In the genomic region with DNA sequence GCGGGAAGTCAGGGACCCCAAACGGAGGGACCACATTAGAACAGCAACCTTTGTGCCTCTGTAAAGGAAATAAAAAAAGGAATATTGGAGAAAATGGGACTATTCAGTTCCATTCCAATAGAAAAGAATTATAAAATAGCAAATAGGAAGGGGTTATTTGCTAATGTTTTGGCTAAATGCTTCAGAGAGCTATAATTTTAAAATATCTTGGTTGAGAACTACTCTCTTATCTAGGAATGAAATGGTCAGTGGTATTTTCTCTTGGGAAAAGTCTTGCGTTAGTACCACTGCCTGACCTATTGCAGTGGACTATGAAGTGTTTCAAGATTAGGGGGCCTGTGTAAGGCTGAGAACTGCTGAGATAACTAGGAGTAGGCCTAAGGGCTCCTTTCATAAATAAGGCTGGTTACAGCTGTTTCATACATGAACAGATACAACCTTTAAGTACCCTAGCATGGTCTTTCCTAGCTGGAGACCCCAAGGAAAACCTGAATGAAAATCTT, we compare ENCODE assay signal across 1 cellular context.
A peak's percentile ranks its signal among the peaks of the same experiment; 100 is the strongest.
TF ChIP-seq lines count a peak whose summit lies in the region.

No MANE protein-coding gene starts in this region.

TF ChIP-seq in K562, 482 proteins besides CTCF, POLR2A, EP300 and RAD21 (continues in another document):
- TF ChIP-seq, protein P1, sequence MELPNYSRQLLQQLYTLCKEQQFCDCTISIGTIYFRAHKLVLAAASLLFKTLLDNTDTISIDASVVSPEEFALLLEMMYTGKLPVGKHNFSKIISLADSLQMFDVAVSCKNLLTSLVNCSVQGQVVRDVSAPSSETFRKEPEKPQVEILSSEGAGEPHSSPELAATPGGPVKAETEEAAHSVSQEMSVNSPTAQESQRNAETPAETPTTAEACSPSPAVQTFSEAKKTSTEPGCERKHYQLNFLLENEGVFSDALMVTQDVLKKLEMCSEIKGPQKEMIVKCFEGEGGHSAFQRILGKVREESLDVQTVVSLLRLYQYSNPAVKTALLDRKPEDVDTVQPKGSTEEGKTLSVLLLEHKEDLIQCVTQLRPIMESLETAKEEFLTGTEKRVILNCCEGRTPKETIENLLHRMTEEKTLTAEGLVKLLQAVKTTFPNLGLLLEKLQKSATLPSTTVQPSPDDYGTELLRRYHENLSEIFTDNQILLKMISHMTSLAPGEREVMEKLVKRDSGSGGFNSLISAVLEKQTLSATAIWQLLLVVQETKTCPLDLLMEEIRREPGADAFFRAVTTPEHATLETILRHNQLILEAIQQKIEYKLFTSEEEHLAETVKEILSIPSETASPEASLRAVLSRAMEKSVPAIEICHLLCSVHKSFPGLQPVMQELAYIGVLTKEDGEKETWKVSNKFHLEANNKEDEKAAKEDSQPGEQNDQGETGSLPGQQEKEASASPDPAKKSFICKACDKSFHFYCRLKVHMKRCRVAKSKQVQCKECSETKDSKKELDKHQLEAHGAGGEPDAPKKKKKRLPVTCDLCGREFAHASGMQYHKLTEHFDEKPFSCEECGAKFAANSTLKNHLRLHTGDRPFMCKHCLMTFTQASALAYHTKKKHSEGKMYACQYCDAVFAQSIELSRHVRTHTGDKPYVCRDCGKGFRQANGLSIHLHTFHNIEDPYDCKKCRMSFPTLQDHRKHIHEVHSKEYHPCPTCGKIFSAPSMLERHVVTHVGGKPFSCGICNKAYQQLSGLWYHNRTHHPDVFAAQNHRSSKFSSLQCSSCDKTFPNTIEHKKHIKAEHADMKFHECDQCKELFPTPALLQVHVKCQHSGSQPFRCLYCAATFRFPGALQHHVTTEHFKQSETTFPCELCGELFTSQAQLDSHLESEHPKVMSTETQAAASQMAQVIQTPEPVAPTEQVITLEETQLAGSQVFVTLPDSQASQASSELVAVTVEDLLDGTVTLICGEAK (IDR thresholded peaks at IDR 0.05) = 0 out of 2 replicates have a peak, but pooled peaks have one; percentile 41
- TF ChIP-seq, protein P1 (CRISPR knock-in tag; IDR thresholded peaks at IDR 0.05) = no peak
- peak in 1 of 2 experiments; percentile 25; a peak in 1 of 4 replicates for TF ChIP-seq FOXK2 (conservative IDR thresholded peaks at IDR 0.05 in 1 of 2, IDR thresholded peaks at IDR 0.05 in 1 of 2; ENCODE audit: low read depth in 2 of 2)
- TF ChIP-seq MAZ (CRISPR knock-in tag; conservative IDR thresholded peaks at IDR 0.05 in 1 of 2, IDR thresholded peaks at IDR 0.05 in 1 of 2) = 0 out of 4 replicates have a peak, but pooled peaks of 1 of the 2 experiments have one; percentile 22
- TF ChIP-seq, protein P2, sequence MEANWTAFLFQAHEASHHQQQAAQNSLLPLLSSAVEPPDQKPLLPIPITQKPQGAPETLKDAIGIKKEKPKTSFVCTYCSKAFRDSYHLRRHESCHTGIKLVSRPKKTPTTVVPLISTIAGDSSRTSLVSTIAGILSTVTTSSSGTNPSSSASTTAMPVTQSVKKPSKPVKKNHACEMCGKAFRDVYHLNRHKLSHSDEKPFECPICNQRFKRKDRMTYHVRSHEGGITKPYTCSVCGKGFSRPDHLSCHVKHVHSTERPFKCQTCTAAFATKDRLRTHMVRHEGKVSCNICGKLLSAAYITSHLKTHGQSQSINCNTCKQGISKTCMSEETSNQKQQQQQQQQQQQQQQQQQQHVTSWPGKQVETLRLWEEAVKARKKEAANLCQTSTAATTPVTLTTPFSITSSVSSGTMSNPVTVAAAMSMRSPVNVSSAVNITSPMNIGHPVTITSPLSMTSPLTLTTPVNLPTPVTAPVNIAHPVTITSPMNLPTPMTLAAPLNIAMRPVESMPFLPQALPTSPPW (CRISPR knock-in tag; IDR thresholded peaks at IDR 0.05) = peak; percentile 10; the same call in 1 of the 2 replicates
- TF ChIP-seq ZKSCAN8 (CRISPR knock-in tag; IDR thresholded peaks at IDR 0.05) = peak; percentile 22; the same call in 1 of the 2 replicates
- 0 out of 2 replicates have a peak, but pooled peaks have one; percentile 46 for TF ChIP-seq SMAD3 (CRISPR knock-in tag; conservative IDR thresholded peaks at IDR 0.05)
- TF ChIP-seq GABPA (tag; conservative IDR thresholded peaks at IDR 0.05; ENCODE audit: low read depth) = 0 out of 2 replicates have a peak, but pooled peaks have one; percentile 6
- TF ChIP-seq SUPT5H (IDR thresholded peaks at IDR 0.05) = no peak
- TF ChIP-seq DDX20 (tag; IDR thresholded peaks at IDR 0.05; ENCODE audit: low read depth) = no peak
- TF ChIP-seq NFRKB (IDR thresholded peaks at IDR 0.05; ENCODE audit: low read depth) = peak; percentile 88
- TF ChIP-seq POLR2H (tag; IDR thresholded peaks at IDR 0.05; ENCODE audit: low read depth) = 0 out of 2 replicates have a peak, but pooled peaks have one; percentile 11
- no peak for TF ChIP-seq CBX8 (IDR thresholded peaks at IDR 0.05; ENCODE audit: borderline replicate concordance, extremely low read depth, low read depth, low read length, poor library complexity, severe bottlenecking)
- no peak for TF ChIP-seq HOXB6 (CRISPR knock-in tag; IDR thresholded peaks at IDR 0.05; ENCODE audit: borderline replicate concordance)
- TF ChIP-seq, protein P3, sequence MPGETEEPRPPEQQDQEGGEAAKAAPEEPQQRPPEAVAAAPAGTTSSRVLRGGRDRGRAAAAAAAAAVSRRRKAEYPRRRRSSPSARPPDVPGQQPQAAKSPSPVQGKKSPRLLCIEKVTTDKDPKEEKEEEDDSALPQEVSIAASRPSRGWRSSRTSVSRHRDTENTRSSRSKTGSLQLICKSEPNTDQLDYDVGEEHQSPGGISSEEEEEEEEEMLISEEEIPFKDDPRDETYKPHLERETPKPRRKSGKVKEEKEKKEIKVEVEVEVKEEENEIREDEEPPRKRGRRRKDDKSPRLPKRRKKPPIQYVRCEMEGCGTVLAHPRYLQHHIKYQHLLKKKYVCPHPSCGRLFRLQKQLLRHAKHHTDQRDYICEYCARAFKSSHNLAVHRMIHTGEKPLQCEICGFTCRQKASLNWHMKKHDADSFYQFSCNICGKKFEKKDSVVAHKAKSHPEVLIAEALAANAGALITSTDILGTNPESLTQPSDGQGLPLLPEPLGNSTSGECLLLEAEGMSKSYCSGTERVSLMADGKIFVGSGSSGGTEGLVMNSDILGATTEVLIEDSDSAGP (CRISPR knock-in tag; IDR thresholded peaks at IDR 0.05) = no peak
- 0 out of 2 replicates have a peak, but pooled peaks have one; percentile 18 for TF ChIP-seq TEAD2 (tag; IDR thresholded peaks at IDR 0.05)
- 0 out of 2 replicates have a peak, but pooled peaks have one; percentile 41 for TF ChIP-seq KDM2B (CRISPR knock-in tag; IDR thresholded peaks at IDR 0.05)
- TF ChIP-seq CBFA2T3 (IDR thresholded peaks at IDR 0.05) = peak; percentile 15; the same call in 1 of the 2 replicates
- TF ChIP-seq NR4A1 (CRISPR knock-in tag; IDR thresholded peaks at IDR 0.05) = no peak
- TF ChIP-seq NR4A1 (tag; IDR thresholded peaks at IDR 0.05) = 0 out of 2 replicates have a peak, but pooled peaks have one; percentile 26
- TF ChIP-seq BRD4 (IDR thresholded peaks at IDR 0.05) = peak; percentile 92
- TF ChIP-seq, protein P4, sequence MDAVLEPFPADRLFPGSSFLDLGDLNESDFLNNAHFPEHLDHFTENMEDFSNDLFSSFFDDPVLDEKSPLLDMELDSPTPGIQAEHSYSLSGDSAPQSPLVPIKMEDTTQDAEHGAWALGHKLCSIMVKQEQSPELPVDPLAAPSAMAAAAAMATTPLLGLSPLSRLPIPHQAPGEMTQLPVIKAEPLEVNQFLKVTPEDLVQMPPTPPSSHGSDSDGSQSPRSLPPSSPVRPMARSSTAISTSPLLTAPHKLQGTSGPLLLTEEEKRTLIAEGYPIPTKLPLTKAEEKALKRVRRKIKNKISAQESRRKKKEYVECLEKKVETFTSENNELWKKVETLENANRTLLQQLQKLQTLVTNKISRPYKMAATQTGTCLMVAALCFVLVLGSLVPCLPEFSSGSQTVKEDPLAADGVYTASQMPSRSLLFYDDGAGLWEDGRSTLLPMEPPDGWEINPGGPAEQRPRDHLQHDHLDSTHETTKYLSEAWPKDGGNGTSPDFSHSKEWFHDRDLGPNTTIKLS (IDR thresholded peaks at IDR 0.05; ENCODE audit: borderline replicate concordance, low read depth) = peak; percentile 10; the same call in 1 of the 2 replicates
- TF ChIP-seq, protein P5, sequence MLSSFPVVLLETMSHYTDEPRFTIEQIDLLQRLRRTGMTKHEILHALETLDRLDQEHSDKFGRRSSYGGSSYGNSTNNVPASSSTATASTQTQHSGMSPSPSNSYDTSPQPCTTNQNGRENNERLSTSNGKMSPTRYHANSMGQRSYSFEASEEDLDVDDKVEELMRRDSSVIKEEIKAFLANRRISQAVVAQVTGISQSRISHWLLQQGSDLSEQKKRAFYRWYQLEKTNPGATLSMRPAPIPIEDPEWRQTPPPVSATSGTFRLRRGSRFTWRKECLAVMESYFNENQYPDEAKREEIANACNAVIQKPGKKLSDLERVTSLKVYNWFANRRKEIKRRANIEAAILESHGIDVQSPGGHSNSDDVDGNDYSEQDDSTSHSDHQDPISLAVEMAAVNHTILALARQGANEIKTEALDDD (IDR thresholded peaks at IDR 0.05) = peak; percentile 80
- TF ChIP-seq, protein P6, sequence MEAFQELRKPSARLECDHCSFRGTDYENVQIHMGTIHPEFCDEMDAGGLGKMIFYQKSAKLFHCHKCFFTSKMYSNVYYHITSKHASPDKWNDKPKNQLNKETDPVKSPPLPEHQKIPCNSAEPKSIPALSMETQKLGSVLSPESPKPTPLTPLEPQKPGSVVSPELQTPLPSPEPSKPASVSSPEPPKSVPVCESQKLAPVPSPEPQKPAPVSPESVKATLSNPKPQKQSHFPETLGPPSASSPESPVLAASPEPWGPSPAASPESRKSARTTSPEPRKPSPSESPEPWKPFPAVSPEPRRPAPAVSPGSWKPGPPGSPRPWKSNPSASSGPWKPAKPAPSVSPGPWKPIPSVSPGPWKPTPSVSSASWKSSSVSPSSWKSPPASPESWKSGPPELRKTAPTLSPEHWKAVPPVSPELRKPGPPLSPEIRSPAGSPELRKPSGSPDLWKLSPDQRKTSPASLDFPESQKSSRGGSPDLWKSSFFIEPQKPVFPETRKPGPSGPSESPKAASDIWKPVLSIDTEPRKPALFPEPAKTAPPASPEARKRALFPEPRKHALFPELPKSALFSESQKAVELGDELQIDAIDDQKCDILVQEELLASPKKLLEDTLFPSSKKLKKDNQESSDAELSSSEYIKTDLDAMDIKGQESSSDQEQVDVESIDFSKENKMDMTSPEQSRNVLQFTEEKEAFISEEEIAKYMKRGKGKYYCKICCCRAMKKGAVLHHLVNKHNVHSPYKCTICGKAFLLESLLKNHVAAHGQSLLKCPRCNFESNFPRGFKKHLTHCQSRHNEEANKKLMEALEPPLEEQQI (IDR thresholded peaks at IDR 0.05) = no peak
- TF ChIP-seq, protein P7, sequence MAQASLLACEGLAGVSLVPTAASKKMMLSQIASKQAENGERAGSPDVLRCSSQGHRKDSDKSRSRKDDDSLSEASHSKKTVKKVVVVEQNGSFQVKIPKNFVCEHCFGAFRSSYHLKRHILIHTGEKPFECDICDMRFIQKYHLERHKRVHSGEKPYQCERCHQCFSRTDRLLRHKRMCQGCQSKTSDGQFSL (CRISPR knock-in tag; IDR thresholded peaks at IDR 0.05) = no peak
- TF ChIP-seq, protein P7 (tag; IDR thresholded peaks at IDR 0.05) = peak in 1 of 2 experiments; percentile 46; a peak in 1 of 4 replicates
- TF ChIP-seq DMBX1 (CRISPR knock-in tag; IDR thresholded peaks at IDR 0.05; ENCODE audit: borderline replicate concordance) = 0 out of 2 replicates have a peak, but pooled peaks have one; percentile 12
- no peak for TF ChIP-seq MBD2 (IDR thresholded peaks at IDR 0.05; ENCODE audit: borderline replicate concordance, low read depth)
- TF ChIP-seq ZFX (CRISPR knock-in tag; IDR thresholded peaks at IDR 0.05) = peak; percentile 71
- TF ChIP-seq, protein P8, sequence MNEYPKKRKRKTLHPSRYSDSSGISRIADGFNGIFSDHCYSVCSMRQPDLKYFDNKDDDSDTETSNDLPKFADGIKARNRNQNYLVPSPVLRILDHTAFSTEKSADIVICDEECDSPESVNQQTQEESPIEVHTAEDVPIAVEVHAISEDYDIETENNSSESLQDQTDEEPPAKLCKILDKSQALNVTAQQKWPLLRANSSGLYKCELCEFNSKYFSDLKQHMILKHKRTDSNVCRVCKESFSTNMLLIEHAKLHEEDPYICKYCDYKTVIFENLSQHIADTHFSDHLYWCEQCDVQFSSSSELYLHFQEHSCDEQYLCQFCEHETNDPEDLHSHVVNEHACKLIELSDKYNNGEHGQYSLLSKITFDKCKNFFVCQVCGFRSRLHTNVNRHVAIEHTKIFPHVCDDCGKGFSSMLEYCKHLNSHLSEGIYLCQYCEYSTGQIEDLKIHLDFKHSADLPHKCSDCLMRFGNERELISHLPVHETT (CRISPR knock-in tag; conservative IDR thresholded peaks at IDR 0.05 in 1 of 2, IDR thresholded peaks at IDR 0.05 in 1 of 2) = 0 out of 4 replicates have a peak, but pooled peaks of 1 of the 2 experiments have one; percentile 4
- TF ChIP-seq, protein P9, sequence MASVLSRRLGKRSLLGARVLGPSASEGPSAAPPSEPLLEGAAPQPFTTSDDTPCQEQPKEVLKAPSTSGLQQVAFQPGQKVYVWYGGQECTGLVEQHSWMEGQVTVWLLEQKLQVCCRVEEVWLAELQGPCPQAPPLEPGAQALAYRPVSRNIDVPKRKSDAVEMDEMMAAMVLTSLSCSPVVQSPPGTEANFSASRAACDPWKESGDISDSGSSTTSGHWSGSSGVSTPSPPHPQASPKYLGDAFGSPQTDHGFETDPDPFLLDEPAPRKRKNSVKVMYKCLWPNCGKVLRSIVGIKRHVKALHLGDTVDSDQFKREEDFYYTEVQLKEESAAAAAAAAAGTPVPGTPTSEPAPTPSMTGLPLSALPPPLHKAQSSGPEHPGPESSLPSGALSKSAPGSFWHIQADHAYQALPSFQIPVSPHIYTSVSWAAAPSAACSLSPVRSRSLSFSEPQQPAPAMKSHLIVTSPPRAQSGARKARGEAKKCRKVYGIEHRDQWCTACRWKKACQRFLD (CRISPR knock-in tag; IDR thresholded peaks at IDR 0.05) = 0 out of 2 replicates have a peak, but pooled peaks have one; percentile 4
